21 cellular contexts compared by ENCODE assay signal in the genomic region with DNA sequence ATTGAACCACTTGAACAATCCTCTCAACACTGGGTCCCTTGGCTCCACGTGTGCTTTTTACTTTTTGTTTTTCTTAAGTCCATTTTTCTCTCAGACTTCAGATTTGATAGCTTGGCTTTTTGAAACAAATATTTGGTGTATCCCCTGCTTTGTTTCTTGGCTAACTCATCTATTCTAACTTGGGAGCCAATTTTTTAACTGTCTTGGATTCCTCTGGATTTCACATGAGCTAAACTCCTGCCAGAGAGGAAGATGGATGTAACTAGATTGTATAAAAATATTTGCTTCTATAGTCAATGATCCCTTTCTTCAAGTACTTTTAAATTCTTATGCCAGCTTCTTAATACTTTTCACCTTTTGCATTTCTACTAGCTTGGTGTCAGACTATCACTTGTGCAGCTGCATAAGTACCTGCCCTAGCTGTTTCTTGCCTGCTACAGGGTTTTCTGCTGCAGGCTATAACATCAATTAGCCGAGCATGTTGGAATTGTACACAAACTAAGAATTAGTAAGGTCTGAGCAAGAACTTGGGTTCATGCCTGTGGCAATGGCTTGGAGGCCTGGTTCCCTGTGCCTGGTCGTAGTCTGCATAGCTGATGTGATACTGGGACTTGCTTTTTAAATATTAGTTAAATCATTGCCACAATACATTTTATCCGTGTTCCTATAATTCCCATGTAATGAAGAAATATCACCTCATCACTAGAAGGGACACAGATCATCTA.
"Had no signal": no experiment of that assay in that cellular context is flagged by ENCODE, and none has a peak within 500 bp of the region (broad histone marks: within the 10 kb centered on the region; RNA-seq: fewer than 3 reads in every experiment).

No MANE protein-coding gene starts in this region.

- H3K9ac ChIP-seq: parathyroid adenoma had no signal

- H3K9me3 ChIP-seq: left ventricle myocardium inferior, lower lobe of right lung, sigmoid colon, thoracic aorta, transverse colon had no signal

- H3K27me3 Mint-ChIP-seq: memory B cell had no signal

- H3K79me2 ChIP-seq: parathyroid adenoma had no signal

- H2AFZ ChIP-seq: parathyroid adenoma had no signal

- H3K9me3 Mint-ChIP-seq: memory B cell; natural killer cell treated with Interleukin-12 subunit alpha and Interleukin-12 subunit beta and Interleukin-15 and Interleukin-18, amount 100 ng/mL, for 72 hours; stimulated activated naive B cell treated with anti-CD40 and anti-IgM and Interleukin-4, amounts not matched to agents 10 μg/mL and 1 μg/mL and 100 μg/mL, for 72 hours; stimulated activated naive CD8-positive, alpha-beta T cell treated with anti-CD3 and anti-CD28 coated beads, Interleukin-15, amount 100 ng/mL, for 72 hours had no signal

- H3K27ac ChIP-seq: foreskin keratinocyte, left ventricle myocardium inferior, lower lobe of right lung, parathyroid adenoma, sigmoid colon, skin epidermis, thoracic aorta, transverse colon had no signal

- H3K27me3 ChIP-seq: sigmoid colon, transverse colon had no signal

- H3K36me3 Mint-ChIP-seq: immature natural killer cell; memory B cell; natural killer cell treated with Interleukin-12 subunit alpha and Interleukin-12 subunit beta and Interleukin-15 and Interleukin-18, amount 100 ng/mL, for 72 hours; stimulated activated naive B cell treated with anti-CD40 and anti-IgM and Interleukin-4, amounts not matched to agents 10 μg/mL and 1 μg/mL and 100 μg/mL, for 72 hours had no signal

- H3K27ac Mint-ChIP-seq: immature natural killer cell; memory B cell; natural killer cell treated with Interleukin-12 subunit alpha and Interleukin-12 subunit beta and Interleukin-15 and Interleukin-18, amount 100 ng/mL, for 72 hours; stimulated activated naive B cell treated with anti-CD40 and anti-IgM and Interleukin-4, amounts not matched to agents 10 μg/mL and 1 μg/mL and 100 μg/mL, for 72 hours; stimulated activated naive CD8-positive, alpha-beta T cell treated with anti-CD3 and anti-CD28 coated beads, Interleukin-15, amount 100 ng/mL, for 72 hours had no signal

- H3K4me1 ChIP-seq: foreskin keratinocyte, left ventricle myocardium inferior, lower lobe of right lung, parathyroid adenoma, sigmoid colon, transverse colon had no signal

- H3K4me1 Mint-ChIP-seq: immature natural killer cell; memory B cell; stimulated activated naive B cell treated with anti-CD40 and anti-IgM and Interleukin-4, amounts not matched to agents 10 μg/mL and 1 μg/mL and 100 μg/mL, for 72 hours; stimulated activated naive CD8-positive, alpha-beta T cell treated with anti-CD3 and anti-CD28 coated beads, Interleukin-15, amount 100 ng/mL, for 72 hours had no signal

- DNase-seq: effector memory CD4-positive, alpha-beta T cell; foreskin keratinocyte; immature natural killer cell; kidney; left cardiac atrium; left ventricle myocardium inferior; lower lobe of right lung; midbrain; occipital lobe; sigmoid colon; stimulated activated CD4-positive, alpha-beta T cell treated with anti-CD3 and anti-CD28 coated beads, Interleukin-2, amount 100 ng/mL, for 24 hours; stimulated activated CD4-positive, alpha-beta T cell treated with anti-CD3 and anti-CD28 coated beads, Interleukin-4, amount 100 ng/mL, for 4 hours; stimulated activated naive B cell treated with anti-CD40 and anti-IgM and Interleukin-4, amounts not matched to agents 10 μg/mL and 1 μg/mL and 100 μg/mL, for 72 hours; stimulated activated naive CD8-positive, alpha-beta T cell treated with anti-CD3 and anti-CD28 coated beads, Interleukin-15, amount 100 ng/mL, for 72 hours; transverse colon had no signal

- ATAC-seq: esophagus mucosa; foreskin keratinocyte; left cardiac atrium; lower lobe of right lung; natural killer cell treated with Interleukin-12 subunit alpha and Interleukin-12 subunit beta and Interleukin-15 and Interleukin-18, amount 100 ng/mL, for 72 hours; stimulated activated naive B cell treated with anti-CD40 and anti-IgM and Interleukin-4, amounts not matched to agents 10 μg/mL and 1 μg/mL and 100 μg/mL, for 72 hours; stimulated activated naive CD8-positive, alpha-beta T cell treated with anti-CD3 and anti-CD28 coated beads, Interleukin-15, amount 100 ng/mL, for 72 hours had no signal

- H3K36me3 ChIP-seq: left ventricle myocardium inferior, lower lobe of right lung, sigmoid colon, thoracic aorta, transverse colon had no signal

- H3K4me3 ChIP-seq: left ventricle myocardium inferior, lower lobe of right lung, sigmoid colon, skin epidermis, thoracic aorta, transverse colon had no signal

- H3K4me3 Mint-ChIP-seq: immature natural killer cell; memory B cell; natural killer cell treated with Interleukin-12 subunit alpha and Interleukin-12 subunit beta and Interleukin-15 and Interleukin-18, amount 100 ng/mL, for 72 hours; stimulated activated naive B cell treated with anti-CD40 and anti-IgM and Interleukin-4, amounts not matched to agents 10 μg/mL and 1 μg/mL and 100 μg/mL, for 72 hours; stimulated activated naive CD8-positive, alpha-beta T cell treated with anti-CD3 and anti-CD28 coated beads, Interleukin-15, amount 100 ng/mL, for 72 hours had no signal
